ENCODE assay signal across 24 cellular contexts in genomic region chr20:37438464-37439222, GRCh38.
"Had no signal": no experiment of that assay in that cellular context is flagged by ENCODE, and none has a peak within 500 bp of the region (broad histone marks: within the 10 kb centered on the region; RNA-seq: fewer than 3 reads in every experiment).

No MANE protein-coding gene starts in this region.

- H3K36me3 Mint-ChIP-seq: activated naive CD8-positive, alpha-beta T cell treated with anti-CD3 and anti-CD28 coated beads for 36 hours; immature natural killer cell; mesothelial cell of epicardium; naive thymus-derived CD8-positive, alpha-beta T cell had no signal

- H2AFZ ChIP-seq: parathyroid adenoma had no signal

- H3K36me3 ChIP-seq: breast epithelium, tibial artery, WERI-Rb-1 had no signal

- H3K4me1 Mint-ChIP-seq: activated naive CD8-positive, alpha-beta T cell treated with anti-CD3 and anti-CD28 coated beads for 36 hours; activated T-helper 17 cell treated with anti-CD3 and anti-CD28 coated beads, Interleukin-2, amount 50 U/mL, for 72 hours; immature natural killer cell; mesothelial cell of epicardium; naive thymus-derived CD8-positive, alpha-beta T cell; stimulated activated effector memory CD8-positive, alpha-beta T cell treated with anti-CD3 and anti-CD28 coated beads, Interleukin-12 subunit alpha, Interleukin-12 subunit beta, amount 100 ng/mL, for 72 hours; stimulated activated naive CD8-positive, alpha-beta T cell treated with anti-CD3 and anti-CD28 coated beads, Interleukin-15, amount 100 ng/mL, for 72 hours had no signal

- H3K9me3 Mint-ChIP-seq: activated naive CD8-positive, alpha-beta T cell treated with anti-CD3 and anti-CD28 coated beads for 36 hours; activated T-cell treated with anti-CD3 and anti-CD28 coated beads, Interleukin-2, amount 50 U/mL, for 24 hours; activated T-helper 17 cell treated with anti-CD3 and anti-CD28 coated beads, Interleukin-2, amount 50 U/mL, for 72 hours; immature natural killer cell; mesothelial cell of epicardium; naive thymus-derived CD8-positive, alpha-beta T cell; stimulated activated effector memory CD8-positive, alpha-beta T cell treated with anti-CD3 and anti-CD28 coated beads, Interleukin-12 subunit alpha, Interleukin-12 subunit beta, amount 100 ng/mL, for 72 hours; stimulated activated naive CD8-positive, alpha-beta T cell treated with anti-CD3 and anti-CD28 coated beads, Interleukin-15, amount 100 ng/mL, for 72 hours had no signal

- H3K9me3 ChIP-seq: breast epithelium, tibial artery had no signal

- DNase-seq: activated CD4-positive, alpha-beta T cell treated with anti-CD3 and anti-CD28 coated beads, Interleukin-2, amount 50 U/mL, for 4 hours; activated CD8-positive, alpha-beta memory T cell treated with anti-CD3 and anti-CD28 coated beads for 24 hours; activated CD8-positive, alpha-beta memory T cell treated with anti-CD3 and anti-CD28 coated beads, Interleukin-2, amount 50 U/mL, for 4 hours; activated naive CD4-positive, alpha-beta T cell; activated naive CD8-positive, alpha-beta T cell treated with anti-CD3 and anti-CD28 coated beads for 36 hours; activated T-cell treated with anti-CD3 and anti-CD28 coated beads, Interleukin-2, amount 50 U/mL, for 24 hours; cerebellar nuclear complex; immature natural killer cell; small intestine; stimulated activated CD4-positive, alpha-beta T cell treated with anti-CD3 and anti-CD28 coated beads, Interleukin-2, amount 100 ng/mL, for 24 hours; stimulated activated naive CD8-positive, alpha-beta T cell treated with anti-CD3 and anti-CD28 coated beads, Interleukin-15, amount 100 ng/mL, for 72 hours; T-helper 1 cell; tibial artery; WERI-Rb-1 had no signal

- H3K79me2 ChIP-seq: parathyroid adenoma had no signal

- H3K27me3 Mint-ChIP-seq: activated naive CD8-positive, alpha-beta T cell treated with anti-CD3 and anti-CD28 coated beads for 36 hours; stimulated activated naive CD8-positive, alpha-beta T cell treated with anti-CD3 and anti-CD28 coated beads, Interleukin-15, amount 100 ng/mL, for 72 hours had no signal

- H3K27me3 ChIP-seq: breast epithelium had no signal

- H3K4me3 ChIP-seq: breast epithelium, coronary artery, lung, tibial artery had no signal

- H3K4me1 ChIP-seq: breast epithelium, parathyroid adenoma, tibial artery had no signal

- FAIRE-seq: small intestine, TTC549 had no signal

- H3K9ac ChIP-seq: parathyroid adenoma had no signal

- H3K27ac ChIP-seq: breast epithelium, coronary artery, epithelial cell of prostate, parathyroid adenoma, tibial artery, WERI-Rb-1 had no signal

- H3K4me3 Mint-ChIP-seq: activated naive CD8-positive, alpha-beta T cell treated with anti-CD3 and anti-CD28 coated beads for 36 hours; activated T-cell treated with anti-CD3 and anti-CD28 coated beads, Interleukin-2, amount 50 U/mL, for 24 hours; activated T-helper 17 cell treated with anti-CD3 and anti-CD28 coated beads, Interleukin-2, amount 50 U/mL, for 72 hours; immature natural killer cell; mesothelial cell of epicardium; naive thymus-derived CD8-positive, alpha-beta T cell; stimulated activated effector memory CD8-positive, alpha-beta T cell treated with anti-CD3 and anti-CD28 coated beads, Interleukin-12 subunit alpha, Interleukin-12 subunit beta, amount 100 ng/mL, for 72 hours; stimulated activated naive CD8-positive, alpha-beta T cell treated with anti-CD3 and anti-CD28 coated beads, Interleukin-15, amount 100 ng/mL, for 72 hours had no signal

- H3K27ac Mint-ChIP-seq: activated naive CD8-positive, alpha-beta T cell treated with anti-CD3 and anti-CD28 coated beads for 36 hours; activated T-cell treated with anti-CD3 and anti-CD28 coated beads, Interleukin-2, amount 50 U/mL, for 24 hours; activated T-helper 17 cell treated with anti-CD3 and anti-CD28 coated beads, Interleukin-2, amount 50 U/mL, for 72 hours; immature natural killer cell; mesothelial cell of epicardium; naive thymus-derived CD8-positive, alpha-beta T cell; stimulated activated effector memory CD8-positive, alpha-beta T cell treated with anti-CD3 and anti-CD28 coated beads, Interleukin-12 subunit alpha, Interleukin-12 subunit beta, amount 100 ng/mL, for 72 hours had no signal
